ENCODE assay signal across 8 cellular contexts in the genomic region with DNA sequence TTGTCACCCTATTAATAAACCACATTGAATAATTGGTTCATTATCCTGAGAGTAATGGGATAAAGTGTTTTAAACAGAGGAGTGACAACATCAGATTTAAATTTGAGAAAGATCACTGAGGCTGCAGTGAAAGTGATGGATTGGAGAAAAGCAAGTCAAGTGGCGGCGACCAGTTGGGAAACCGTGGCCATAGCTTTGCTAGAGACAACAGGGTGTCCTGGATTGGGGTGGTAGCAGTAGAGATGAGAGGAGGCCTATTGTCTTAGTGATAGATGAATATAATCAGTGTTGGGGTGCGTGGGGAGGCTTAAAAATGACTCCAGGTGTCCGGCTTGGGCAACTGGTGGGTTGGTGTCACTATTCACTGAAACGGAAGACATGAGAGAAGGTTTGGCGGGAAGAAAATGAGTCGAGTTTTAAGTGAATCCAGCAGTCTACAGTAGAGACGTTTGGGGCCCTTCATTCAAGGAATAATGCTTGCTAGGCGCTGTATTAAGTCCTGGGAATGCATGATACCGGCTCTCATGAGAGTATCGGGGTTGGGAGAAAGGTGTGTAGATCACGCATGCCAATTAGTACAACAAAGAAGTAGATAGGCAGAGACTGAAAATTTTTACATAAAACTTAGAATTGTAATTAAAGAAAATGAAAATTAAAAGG. TPM values are rescaled to one million over a fixed set of nuclear protein-coding genes. Genes with fewer than 3 reads are reported as not detected.
DNase-seq lines count a peak whose midpoint lies in the region; ATAC-seq lines count a peak whose summit lies in the region.

No MANE protein-coding gene starts in this region.

- no peak for ATAC-seq in central memory CD8-positive, alpha-beta T cell (replicated peaks; ENCODE audit: extremely low read depth, poor library complexity, severe bottlenecking)
- ATAC-seq in GM21786 (IDR thresholded peaks at IDR 0.05; ENCODE audit: unreplicated experiment) (no peak), HG02981 (IDR thresholded peaks at IDR 0.05; ENCODE audit: unreplicated experiment) (no peak)

- intact Hi-C loops in CD4-positive, alpha-beta memory T cell (cut with micrococcal nuclease) = loop anchor here (2.0 kb wide), 2 partner anchors 63 to 123 kb away; a partner anchor contains a TSS

- H3K36me3 Mint-ChIP-seq in CD4-positive, alpha-beta memory T cell = peaks cover 11 to 37% of the 10 kb centered on the region in 2 donors
- H3K36me3 Mint-ChIP-seq in central memory CD8-positive, alpha-beta T cell (ENCODE audit: insufficient read depth) = peaks cover 33% of the 10 kb centered on the region

- H3K27me3 Mint-ChIP-seq in CD4-positive, alpha-beta memory T cell = no peaks in the 10 kb centered on the region
- no peaks in the 10 kb centered on the region for H3K27me3 Mint-ChIP-seq in central memory CD8-positive, alpha-beta T cell

- peak overlapping the region; percentile 82 for H3K9ac ChIP-seq in mucosa of stomach (ENCODE audit: low read length)

- H3K4me3 Mint-ChIP-seq in CD4-positive, alpha-beta memory T cell = peak overlapping the region; percentile 96 to 100 (median 97)
- peak overlapping the region; percentile 94 for H3K4me3 Mint-ChIP-seq in central memory CD8-positive, alpha-beta T cell

- peaks cover 5% of the 10 kb centered on the region for H3K36me3 ChIP-seq in CD4-positive, alpha-beta memory T cell (ENCODE audit: insufficient read depth, low read length)
- peaks cover 3% of the 10 kb centered on the region for H3K36me3 ChIP-seq in MG63
- no peaks in the 10 kb centered on the region for H3K36me3 ChIP-seq in mucosa of stomach (ENCODE audit: control insufficient read depth, insufficient read depth, low read length)

- no peaks in the 10 kb centered on the region for H3K9me3 Mint-ChIP-seq in CD4-positive, alpha-beta memory T cell
- no peaks in the 10 kb centered on the region for H3K9me3 Mint-ChIP-seq in central memory CD8-positive, alpha-beta T cell

- peaks cover 13 to 32% (median 20%) of the 10 kb centered on the region in 4 donors for H3K4me1 Mint-ChIP-seq in CD4-positive, alpha-beta memory T cell
- peaks cover 21% of the 10 kb centered on the region for H3K4me1 Mint-ChIP-seq in central memory CD8-positive, alpha-beta T cell

- H3K27ac Mint-ChIP-seq in CD4-positive, alpha-beta memory T cell = peak overlapping the region; percentile 86 to 96 (median 92)
- H3K27ac Mint-ChIP-seq in central memory CD8-positive, alpha-beta T cell (ENCODE audit: low read depth) = peak overlapping the region; percentile 74

- H3K27ac ChIP-seq in CD4-positive, alpha-beta memory T cell (ENCODE audit: low read depth, low read length) = peak overlapping the region; percentile 59

- CTCF ChIA-PET in CD4-positive, alpha-beta memory T cell (lab: Charles Lee; ENCODE audit: partially characterized antibody) = interaction anchor here (1.7 kb wide), 1 partner anchor 302 kb away, joined by 3 read pairs; no protein-coding TSS in a partner anchor

- peaks cover 17% of the 10 kb centered on the region for H3K4me1 ChIP-seq in CD4-positive, alpha-beta memory T cell (ENCODE audit: insufficient read depth, low read length)
- H3K4me1 ChIP-seq in mucosa of stomach (ENCODE audit: control insufficient read depth, insufficient read depth, low read length) = peaks cover 13% of the 10 kb centered on the region

- DNase-seq in CD4-positive, alpha-beta memory T cell = peak in 1 of 5 donors; percentile 3
- DNase-seq in MG63 = no peak
- no peak for DNase-seq in central memory CD8-positive, alpha-beta T cell (ENCODE audit: low spot score in 2 of 2)
- DNase-seq in activated CD4-positive, CD25-positive, alpha-beta regulatory T cell treated with anti-CD3 and anti-CD28 coated beads, Interleukin-2, amount 50 U/mL, for 72 hours = no peak
- DNase-seq in hippocampal formation (lab: John Stamatoyannopoulos, UW) = no peak

- H3K27me3 ChIP-seq in CD4-positive, alpha-beta memory T cell (ENCODE audit: insufficient read depth, low read length) = no peaks in the 10 kb centered on the region
- H3K27me3 ChIP-seq in MG63 (no peaks in the 10 kb centered on the region), mucosa of stomach (ENCODE audit: control insufficient read depth, insufficient read depth, low read length) (no peaks in the 10 kb centered on the region)

- no peaks in the 10 kb centered on the region for H3K9me3 ChIP-seq in CD4-positive, alpha-beta memory T cell (ENCODE audit: control insufficient read depth in 1 of 2, low read length in 2 of 2)
- no peaks in the 10 kb centered on the region for H3K9me3 ChIP-seq in MG63
- H3K9me3 ChIP-seq in mucosa of stomach (ENCODE audit: control insufficient read depth, low read length) = no peaks in the 10 kb centered on the region

- POLR2A ChIA-PET in CD4-positive, alpha-beta memory T cell (lab: Charles Lee; ENCODE audit: partially characterized antibody) = interaction anchor here (1.4 to 1.7 kb wide), 3 partner anchors 64 to 234 kb away, joined by 4 to 7 read pairs (median 5); a partner anchor contains a TSS

- peak overlapping the region in 1 of 2 donors; percentile 56 for H3K4me3 ChIP-seq in CD4-positive, alpha-beta memory T cell (ENCODE audit: low read length in 2 of 2)
- H3K4me3 ChIP-seq in MG63 = peak overlapping the region; percentile 86
- H3K4me3 ChIP-seq in mucosa of stomach (ENCODE audit: low read length) = peak overlapping the region; percentile 96

RNA-seq across cellular contexts. Expression of a gene that starts 0.8 kb away (rescaled TPM):
- 10 to 100 TPM; 26.8 to 27.9 TPM for total RNA-seq in CD4-positive, alpha-beta memory T cell
- polyA plus RNA-seq in CD4-positive, alpha-beta memory T cell = 10 to 100 TPM in 1 of 2 donors, 1 to 10 TPM in 1; 7.0 to 12.9 TPM
- total RNA-seq in MG63 (2014; rRNA removed; shearing (Covaris generic); ENCODE audit: low replicate concordance) = 13.5 and 14.6 TPM in 2 replicates

RNA-seq across cellular contexts. Expression of a gene that starts 7.5 kb away (rescaled TPM):
- not detected for total RNA-seq in CD4-positive, alpha-beta memory T cell
- polyA plus RNA-seq in CD4-positive, alpha-beta memory T cell = not detected
- total RNA-seq in MG63 (2014; rRNA removed; shearing (Covaris generic); ENCODE audit: low replicate concordance) = not detected in 2 replicates

RNA-seq across cellular contexts. Expression of a gene that starts 24.7 kb away (rescaled TPM):
- total RNA-seq in CD4-positive, alpha-beta memory T cell = not detected
- not detected for polyA plus RNA-seq in CD4-positive, alpha-beta memory T cell
- not detected in 2 replicates for total RNA-seq in MG63 (2014; rRNA removed; shearing (Covaris generic); ENCODE audit: low replicate concordance)
